In the genomic region with DNA sequence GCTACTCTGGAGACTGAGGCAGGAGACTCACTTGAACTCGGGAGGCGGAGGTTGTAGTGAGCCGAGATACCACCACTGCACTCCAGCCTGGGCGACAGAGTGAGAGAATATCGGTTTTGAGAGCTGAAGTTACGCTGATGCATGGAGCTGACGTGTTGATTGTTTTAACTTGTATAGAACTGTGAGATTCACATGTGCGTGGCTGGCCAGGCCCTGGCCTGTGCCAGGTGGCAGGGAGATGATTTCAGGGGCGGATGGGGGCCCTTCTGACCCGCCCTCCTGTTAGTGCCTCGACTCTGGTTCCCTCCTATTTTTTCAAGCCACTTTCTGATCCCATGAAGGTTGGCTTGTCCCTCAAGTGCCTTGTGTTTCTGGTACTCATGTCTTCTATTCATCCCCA, we compare ENCODE assay signal across 15 cellular contexts. TPM values are rescaled to one million over a fixed set of nuclear protein-coding genes. Genes with fewer than 3 reads are reported as not detected.
"Had no signal": no experiment of that assay in that cellular context is flagged by ENCODE, and none has a peak within 500 bp of the region (broad histone marks: within the 10 kb centered on the region; RNA-seq: fewer than 3 reads in every experiment).

No MANE protein-coding gene starts in this region.

- H3K4me1 ChIP-seq: suprapubic skin, vagina had no signal

- ATAC-seq: sciatic nerve, SK-N-SH treated with all-trans-retinoic acid at 6 μM for 48 hours had no signal

- H3K9me3 ChIP-seq: esophagus squamous epithelium, neutrophil, suprapubic skin, vagina had no signal

- H3K27me3 ChIP-seq: vagina had no signal

- DNase-seq: activated B cell treated with CpG ODN at 0.5 μM for 24 hours; activated CD4-positive, alpha-beta T cell treated with anti-CD3 and anti-CD28 coated beads, Interleukin-2, amount 10 ng/mL, durations not matched to agents 24 days and 14 days; activated CD8-positive, alpha-beta memory T cell treated with anti-CD3 and anti-CD28 coated beads for 24 hours; activated naive CD4-positive, alpha-beta T cell treated with Interleukin-2 at 50 U/mL for 16 hours; esophagus squamous epithelium; foreskin fibroblast; glutamatergic neuron; stimulated activated CD4-positive, alpha-beta T cell treated with anti-CD3 and anti-CD28 coated beads, Interleukin-12 subunit alpha, Interleukin-12 subunit beta, amount 100 ng/mL, for 4 hours; stimulated activated CD4-positive, alpha-beta T cell treated with anti-CD3 and anti-CD28 coated beads, Interleukin-2, amount 100 ng/mL, for 48 hours; stimulated activated naive CD4-positive, alpha-beta T cell treated with Interleukin-2 at 50 U/mL for 16 hours had no signal

- H3K36me3 ChIP-seq: esophagus squamous epithelium, neutrophil, suprapubic skin, vagina had no signal

- H3K27ac ChIP-seq: esophagus squamous epithelium, neutrophil, suprapubic skin, vagina had no signal

- H3K4me3 ChIP-seq: esophagus squamous epithelium, suprapubic skin, vagina had no signal

RNA-seq across cellular contexts. Expression of a gene that starts 25.7 kb away (rescaled TPM):
- total RNA-seq: activated B cell treated with CpG ODN at 0.5 μM for 24 hours; activated CD4-positive, alpha-beta T cell treated with anti-CD3 and anti-CD28 coated beads, Interleukin-2, amount 10 ng/mL, durations not matched to agents 24 days and 14 days had no signal
